12 cellular contexts compared by ENCODE assay signal in genomic region chr17:65588194-65588808, GRCh38. TPM values are rescaled to one million over a fixed set of nuclear protein-coding genes. Genes with fewer than 3 reads are reported as not detected.
DNase-seq lines count a peak whose midpoint lies in the region; ATAC-seq and TF ChIP-seq lines count a peak whose summit lies in the region.
"Had no signal": no experiment of that assay in that cellular context is flagged by ENCODE, and none has a peak within 500 bp of the region (broad histone marks: within the 10 kb centered on the region; RNA-seq: fewer than 3 reads in every experiment).

No MANE protein-coding gene starts in this region.

- TF ChIP-seq POLR2A in prostate gland (IDR thresholded peaks at IDR 0.05) = no peak

- H3K4me1 ChIP-seq in prostate gland (replicated peaks) = no peaks in the 10 kb centered on the region

- H3K27me3 ChIP-seq in prostate gland (replicated peaks; ENCODE audit: insufficient read depth) = no peaks in the 10 kb centered on the region
- H3K27me3 ChIP-seq: cardiac muscle cell had no signal

- peak; percentile 57 for DNase-seq in DMS 273 (lab: John Stamatoyannopoulos, UW; ENCODE audit: unreplicated experiment)
- no peak for DNase-seq in DMS 273 treated with DMSO at 0.1 percent for 48 hours (lab: John Stamatoyannopoulos, UW)
- DNase-seq in NCI-H460 (ENCODE audit: extremely low read depth, low read depth) = peak; percentile 30
- DNase-seq in prostate gland (ENCODE audit: low spot score) = peak; percentile 44
- DNase-seq in activated gamma-delta T cell (lab: John Stamatoyannopoulos, UW) = no peak
- no peak for DNase-seq in activated CD4-positive, CD25-positive, alpha-beta regulatory T cell (lab: John Stamatoyannopoulos, UW)
- DNase-seq: 8988T; activated T-cell treated with anti-CD3 and anti-CD28 coated beads, Interleukin-2, amount 50 U/mL, for 4 hours; MM.1S had no signal

- ATAC-seq in esophagus mucosa = peak; percentile 46
- ATAC-seq in HG03460 (IDR thresholded peaks at IDR 0.05; ENCODE audit: unreplicated experiment) = no peak
- ATAC-seq: activated T-cell treated with anti-CD3 and anti-CD28 coated beads, Interleukin-2, amount 50 U/mL, for 4 hours had no signal

- H3K9me3 ChIP-seq in prostate gland = no peaks in the 10 kb centered on the region

- whole genome bisulfite sequencing in prostate gland = 47% methylated on average over 9 of the region's 9 CpGs

- no peak overlapping the region for H3K27ac ChIP-seq in prostate gland
- H3K27ac ChIP-seq: cardiac muscle cell had no signal

- intact Hi-C loops in prostate gland (cut with DNase I) = no loop called here

- no peaks in the 10 kb centered on the region for H3K36me3 ChIP-seq in prostate gland
- H3K36me3 ChIP-seq: cardiac muscle cell had no signal

- no peak overlapping the region for H3K4me3 ChIP-seq in prostate gland
- H3K4me3 ChIP-seq: cardiac muscle cell had no signal

- TF ChIP-seq CTCF in prostate gland (IDR thresholded peaks at IDR 0.05) = peak in 1 of 4 experiments; percentile 17

RNA-seq across cellular contexts. Expression of gene AXIN2, which starts 26.9 kb away (rescaled TPM):
- 0.02 and 0.06 TPM in 2 replicates for total RNA-seq in NCI-H460 (2014; rRNA removed; shearing (Covaris generic))
- polyA plus RNA-seq in NCI-H460 (2014; cell fraction: nucleus; rRNA removed) = 0.25 and 0.31 TPM in 2 replicates
- total RNA-seq in esophagus mucosa = 3.1 TPM
- 10 to 100 TPM; 32.3 to 54.6 TPM for total RNA-seq in prostate gland

Comparison
In these comparisons a context has a peak if more than half of its experiments do, and no peak if none do; other contexts are left out.
1. DNase-seq: peak in DMS 273 (single experiment), NCI-H460 (single experiment) and prostate gland (single experiment); none in DMS 273 treated with DMSO at 0.1 percent for 48 hours (single experiment), activated gamma-delta T cell (single experiment) and activated CD4-positive, CD25-positive, alpha-beta regulatory T cell (0 of 4).